Comparison of ENCODE assay signal across 36 cellular contexts in genomic region chr10:69042838-69043237, GRCh38. TPM values are rescaled to one million over a fixed set of nuclear protein-coding genes. Genes with fewer than 3 reads are reported as not detected.
"Had no signal": no experiment of that assay in that cellular context is flagged by ENCODE, and none has a peak within 500 bp of the region (broad histone marks: within the 10 kb centered on the region; RNA-seq: fewer than 3 reads in every experiment).

No MANE protein-coding gene starts in this region.

- H3K9me3 Mint-ChIP-seq: activated naive CD4-positive, alpha-beta T cell treated with anti-CD3 and anti-CD28 coated beads for 36 hours; activated naive CD8-positive, alpha-beta T cell treated with anti-CD3 and anti-CD28 coated beads for 36 hours; brain; mesothelial cell of epicardium; naive B cell; nephron progenitor cell; stimulated activated memory B cell treated with anti-CD40 and anti-IgM and Interleukin-4, amounts not matched to agents 10 μg/mL and 1 μg/mL and 100 μg/mL, for 72 hours had no signal

- H3K9me3 ChIP-seq: ascending aorta, colonic mucosa, gastrocnemius medialis, ovary, prostate gland, sigmoid colon, suprapubic skin, tibial artery, upper lobe of right lung had no signal

- H3K4me1 Mint-ChIP-seq: brain, mesothelial cell of epicardium had no signal

- H3K4me1 ChIP-seq: ascending aorta, colonic mucosa, gastrocnemius medialis, prostate gland, sigmoid colon had no signal

- H3K27me3 ChIP-seq: ascending aorta, cardiac muscle cell, colonic mucosa, dorsolateral prefrontal cortex, gastrocnemius medialis, ovary, sigmoid colon, suprapubic skin, tibial artery, upper lobe of right lung had no signal

- FAIRE-seq: small intestine had no signal

- H3K4me3 ChIP-seq: ascending aorta, cardiac muscle cell, colonic mucosa, dorsolateral prefrontal cortex, gastrocnemius medialis, ovary, prostate gland, sigmoid colon, suprapubic skin, tibial artery, upper lobe of right lung had no signal

- H3K36me3 ChIP-seq: ascending aorta, cardiac muscle cell, colonic mucosa, gastrocnemius medialis, ovary, prostate gland, sigmoid colon, suprapubic skin, tibial artery, upper lobe of right lung, WERI-Rb-1 had no signal

- H3K27ac ChIP-seq: ascending aorta, cardiac muscle cell, colonic mucosa, dorsolateral prefrontal cortex, gastrocnemius medialis, ovary, prostate gland, sigmoid colon, suprapubic skin, tibial artery, upper lobe of right lung, WERI-Rb-1 had no signal

- ATAC-seq: activated CD4-positive, CD25-positive, alpha-beta regulatory T cell treated with anti-CD3 and anti-CD28 coated beads, Interleukin-2, amount 50 U/mL, for 24 hours; activated CD8-positive, alpha-beta memory T cell treated with anti-CD3 and anti-CD28 coated beads, Interleukin-2, amount 10 ng/mL, durations not matched to agents 7 days and 5 days; activated CD8-positive, alpha-beta T cell treated with anti-CD3 and anti-CD28 coated beads, Interleukin-2, amount 10 ng/mL, durations not matched to agents 7 days and 5 days; gastrocnemius medialis; left ventricle myocardium superior; stimulated activated memory B cell treated with anti-CD40 and anti-IgM and Interleukin-4, amounts not matched to agents 10 μg/mL and 1 μg/mL and 100 μg/mL, for 72 hours; upper lobe of right lung had no signal

- H3K27ac Mint-ChIP-seq: activated naive CD4-positive, alpha-beta T cell treated with anti-CD3 and anti-CD28 coated beads for 36 hours; activated naive CD8-positive, alpha-beta T cell treated with anti-CD3 and anti-CD28 coated beads for 36 hours; brain; mesothelial cell of epicardium; nephron progenitor cell had no signal

- H3K4me3 Mint-ChIP-seq: activated CD8-positive, alpha-beta memory T cell treated with anti-CD3 and anti-CD28 coated beads, Interleukin-2, amount 10 ng/mL, durations not matched to agents 7 days and 5 days; activated CD8-positive, alpha-beta T cell treated with anti-CD3 and anti-CD28 coated beads, Interleukin-2, amount 10 ng/mL, durations not matched to agents 7 days and 5 days; activated naive CD4-positive, alpha-beta T cell treated with anti-CD3 and anti-CD28 coated beads for 36 hours; activated naive CD8-positive, alpha-beta T cell treated with anti-CD3 and anti-CD28 coated beads for 36 hours; brain; mesothelial cell of epicardium; naive B cell; nephron progenitor cell; stimulated activated memory B cell treated with anti-CD40 and anti-IgM and Interleukin-4, amounts not matched to agents 10 μg/mL and 1 μg/mL and 100 μg/mL, for 72 hours had no signal

- H3K36me3 Mint-ChIP-seq: activated CD8-positive, alpha-beta memory T cell treated with anti-CD3 and anti-CD28 coated beads, Interleukin-2, amount 10 ng/mL, durations not matched to agents 7 days and 5 days; activated naive CD8-positive, alpha-beta T cell treated with anti-CD3 and anti-CD28 coated beads for 36 hours; brain; mesothelial cell of epicardium; naive B cell; stimulated activated memory B cell treated with anti-CD40 and anti-IgM and Interleukin-4, amounts not matched to agents 10 μg/mL and 1 μg/mL and 100 μg/mL, for 72 hours had no signal

- H3K27me3 Mint-ChIP-seq: activated CD8-positive, alpha-beta memory T cell treated with anti-CD3 and anti-CD28 coated beads, Interleukin-2, amount 10 ng/mL, durations not matched to agents 7 days and 5 days; activated naive CD8-positive, alpha-beta T cell treated with anti-CD3 and anti-CD28 coated beads for 36 hours; naive B cell; stimulated activated memory B cell treated with anti-CD40 and anti-IgM and Interleukin-4, amounts not matched to agents 10 μg/mL and 1 μg/mL and 100 μg/mL, for 72 hours had no signal

- DNase-seq: activated CD4-positive, alpha-beta T cell treated with anti-CD3 and anti-CD28 coated beads for 48 hours; activated CD8-positive, alpha-beta memory T cell treated with anti-CD3 and anti-CD28 coated beads, Interleukin-2, amount 10 ng/mL, durations not matched to agents 7 days and 5 days; activated CD8-positive, alpha-beta T cell treated with anti-CD3 and anti-CD28 coated beads, Interleukin-2, amount 10 ng/mL, durations not matched to agents 7 days and 5 days; activated effector memory CD4-positive, alpha-beta T cell treated with anti-CD3 and anti-CD28 coated beads, Interleukin-2, amount 50 U/mL, for 16 hours; activated naive CD4-positive, alpha-beta T cell treated with anti-CD3 and anti-CD28 coated beads for 36 hours; activated naive CD8-positive, alpha-beta T cell treated with anti-CD3 and anti-CD28 coated beads for 36 hours; cerebellar nuclear complex; colonic mucosa; dorsolateral prefrontal cortex; effector memory CD4-positive, alpha-beta T cell; erythroblast; gastrocnemius medialis; glutamatergic neuron; islet precursor cell; left ventricle myocardium superior; mammary epithelial cell; naive B cell; nephron progenitor cell; ovary; retina; sigmoid colon; small intestine; stimulated activated CD4-positive, alpha-beta T cell treated with anti-CD3 and anti-CD28 coated beads, Interleukin-4, amount 100 ng/mL, for 4 hours; stimulated activated CD8-positive, alpha-beta memory T cell treated with anti-CD3 and anti-CD28 coated beads, Interleukin-4, amount 100 ng/mL, for 48 hours; T-helper 1 cell; tibial artery; upper lobe of right lung; WERI-Rb-1 had no signal

RNA-seq across cellular contexts. Expression of gene SRGN, which starts 45.1 kb away (rescaled TPM):
- total RNA-seq: cardiac muscle cell, mesothelial cell of epicardium had no signal
- polyA plus RNA-seq: cardiac muscle cell had no signal
